Comparison of ENCODE assay signal across 31 cellular contexts in genomic region chr17:79147791-79148506, GRCh38.
DNase-seq lines count a peak whose midpoint lies in the region; ATAC-seq and TF ChIP-seq lines count a peak whose summit lies in the region.
"Had no signal": no experiment of that assay in that cellular context is flagged by ENCODE, and none has a peak within 500 bp of the region (broad histone marks: within the 10 kb centered on the region; RNA-seq: fewer than 3 reads in every experiment).

No MANE protein-coding gene starts in this region.

- H3K79me1 ChIP-seq in H9 (ENCODE audit: insufficient read depth, low read depth, low read length, poor library complexity, severe bottlenecking), result no peaks in the 10 kb centered on the region
- peaks cover 5% of the 10 kb centered on the region for H3K79me1 ChIP-seq in neuronal stem cell (ENCODE audit: low read depth, low read length)

- H3K4me2 ChIP-seq in BLaER1 (peak overlapping the region; percentile 34; the same call in 1 of the 2 replicates), H9 (ENCODE audit: insufficient read depth, insufficient read length, low read length) (no peak overlapping the region), neuronal stem cell (ENCODE audit: insufficient read depth, low read length, poor library complexity, severe bottlenecking) (no peak overlapping the region)
- H3K4me2 ChIP-seq: hepatocyte had no signal

- H2BK5ac ChIP-seq in H9 (ENCODE audit: insufficient read length, low read length) (no peak overlapping the region), neuronal stem cell (ENCODE audit: low read length) (no peak overlapping the region)

- ATAC-seq in left colon, result no peak
- ATAC-seq: activated naive CD4-positive, alpha-beta T cell treated with anti-CD3 and anti-CD28 coated beads, Interleukin-2, amount 50 U/mL, for 72 hours; CD8-positive, alpha-beta T cell; gastroesophageal sphincter; lower lobe of right lung; naive thymus-derived CD4-positive, alpha-beta T cell had no signal

- TF ChIP-seq CTCF in H9 (conservative IDR thresholded peaks at IDR 0.05), result peak; percentile 28; the same call in 1 of the 3 replicates

- H2AK5ac ChIP-seq in H9 (ENCODE audit: insufficient read length, low read length) (no peak overlapping the region), neuronal stem cell (ENCODE audit: low read depth, low read length) (no peak overlapping the region)

- H3K36me3 ChIP-seq in BLaER1 (no peaks in the 10 kb centered on the region), neuronal stem cell (replicated peaks in 1 of 2; ENCODE audit: control insufficient read depth in 2 of 2, insufficient read depth in 2 of 2, low read length in 2 of 2) (no peaks in the 10 kb centered on the region)
- H3K36me3 ChIP-seq: breast epithelium, gastroesophageal sphincter, lower lobe of right lung, MG63, tibial artery had no signal

- peaks cover 39% of the 10 kb centered on the region for H3K4me1 ChIP-seq in BLaER1
- no peaks in the 10 kb centered on the region for H3K4me1 ChIP-seq in H9 (ENCODE audit: insufficient read depth, low read length)
- H3K4me1 ChIP-seq in neuronal stem cell (ENCODE audit: control insufficient read depth in 2 of 2, insufficient read depth in 1 of 2, low read depth in 1 of 2, low read length in 2 of 2), result peaks cover 0 to 7% of the 10 kb centered on the region in 2 donors
- H3K4me1 ChIP-seq: breast epithelium, gastroesophageal sphincter, lower lobe of right lung, sigmoid colon, tibial artery had no signal

- H3K27me3 Mint-ChIP-seq in H9 (ENCODE audit: low read depth), result no peaks in the 10 kb centered on the region
- H3K27me3 Mint-ChIP-seq: progenitor cell of endocrine pancreas had no signal

- no peak overlapping the region for H2BK20ac ChIP-seq in H9 (ENCODE audit: low read depth, low read length, poor library complexity, severe bottlenecking)

- H3K4me3 Mint-ChIP-seq in H9, result no peak overlapping the region
- H3K4me3 Mint-ChIP-seq: CD8-positive, alpha-beta T cell; naive thymus-derived CD4-positive, alpha-beta T cell had no signal

- H3T11ph ChIP-seq in H9 (ENCODE audit: low read length), result no peak overlapping the region

- H3K4me1 Mint-ChIP-seq in H9, result peaks cover 11 to 24% of the 10 kb centered on the region in 2 experiments

- H3K18ac ChIP-seq in H9 (ENCODE audit: insufficient read length, low read depth, low read length) (no peak overlapping the region), neuronal stem cell (ENCODE audit: low read length) (peak overlapping the region; percentile 11)

- H2BK120ac ChIP-seq in H9 (ENCODE audit: low read depth, low read length, poor library complexity, severe bottlenecking) (no peak overlapping the region), neuronal stem cell (ENCODE audit: low read depth, low read length) (no peak overlapping the region)

- H4K5ac ChIP-seq in H9 (ENCODE audit: insufficient read length, low read depth, low read length), result no peak overlapping the region

- peaks cover 4% of the 10 kb centered on the region for H3K23me2 ChIP-seq in H9 (ENCODE audit: insufficient read length, low read depth, low read length, poor library complexity, severe bottlenecking)

- in situ Hi-C loops in SK-MEL-5 (cut with HindIII; ENCODE audit: low pct_unique_long_range_greater_than_20kb, low sequenced_read_pairs), result no loop called here

- H4K91ac ChIP-seq in H9 (ENCODE audit: insufficient read length, low read depth, low read length), result no peak overlapping the region
- H4K91ac ChIP-seq in neuronal stem cell (ENCODE audit: low read depth, low read length, poor library complexity), result no peak overlapping the region

- no peak overlapping the region for H3K27ac Mint-ChIP-seq in H9
- H3K27ac Mint-ChIP-seq: activated naive CD4-positive, alpha-beta T cell treated with anti-CD3 and anti-CD28 coated beads, Interleukin-2, amount 50 U/mL, for 72 hours; CD8-positive, alpha-beta T cell; naive thymus-derived CD4-positive, alpha-beta T cell; progenitor cell of endocrine pancreas had no signal

- intact Hi-C loops in left colon (cut with DNase I, micrococcal nuclease), result no loop called here

- H3K9me3 Mint-ChIP-seq in H9, result no peaks in the 10 kb centered on the region
- H3K9me3 Mint-ChIP-seq: activated naive CD4-positive, alpha-beta T cell treated with anti-CD3 and anti-CD28 coated beads, Interleukin-2, amount 50 U/mL, for 72 hours; CD8-positive, alpha-beta T cell; naive thymus-derived CD4-positive, alpha-beta T cell had no signal

- no CpG with 5 or more reads among the region's 17 CpGs for WGBS in H9 (ENCODE audit: extremely low coverage, insufficient read length, low lambda C conversion rate)
- no CpG with 5 or more reads among the region's 17 CpGs for WGBS in neuronal stem cell (ENCODE audit: extremely low coverage in 2 of 2, insufficient read length in 2 of 2, insufficient replicate concordance in 1 of 2), 2 donors

- H3K4me3 ChIP-seq in BLaER1 (no peak overlapping the region), neuronal stem cell (ENCODE audit: low read length in 2 of 2) (no peak overlapping the region)
- H3K4me3 ChIP-seq: breast epithelium, gastroesophageal sphincter, hepatocyte, lower lobe of right lung, MG63, sigmoid colon, tibial artery had no signal

- no peaks in the 10 kb centered on the region; a peak in 1 of 7 replicates for H3K36me3 Mint-ChIP-seq in H9 (ENCODE audit: insufficient read depth in 1 of 3, low read depth in 3 of 3)
- H3K36me3 Mint-ChIP-seq: activated naive CD4-positive, alpha-beta T cell treated with anti-CD3 and anti-CD28 coated beads, Interleukin-2, amount 50 U/mL, for 72 hours; CD8-positive, alpha-beta T cell; naive thymus-derived CD4-positive, alpha-beta T cell had no signal

- no peaks in the 10 kb centered on the region for H3K27me3 ChIP-seq in BLaER1
- H3K27me3 ChIP-seq in H9 (ENCODE audit: insufficient read depth, low read length), result no peaks in the 10 kb centered on the region
- peaks cover 0 to 28% (median 0%) of the 10 kb centered on the region in 3 experiments for H3K27me3 ChIP-seq in neuronal stem cell (ENCODE audit: control insufficient read depth in 3 of 3, insufficient read depth in 3 of 3, low read depth in 1 of 3, low read length in 3 of 3)
- H3K27me3 ChIP-seq: hepatocyte had no signal

- H3K14ac ChIP-seq in H9 (ENCODE audit: insufficient read depth, low read length), result no peak overlapping the region
- H3K14ac ChIP-seq in neuronal stem cell (ENCODE audit: low read length), result no peak overlapping the region

- H3K4ac ChIP-seq in H9 (ENCODE audit: low read depth, low read length) (no peak overlapping the region), neuronal stem cell (ENCODE audit: low read length) (peak overlapping the region; percentile 8)

- no peak overlapping the region for H2AFZ ChIP-seq in H9 (ENCODE audit: low read length)
- H2AFZ ChIP-seq in neuronal stem cell (ENCODE audit: low read length), result no peak overlapping the region
- H2AFZ ChIP-seq: hepatocyte had no signal

- H3K9ac ChIP-seq in BLaER1 (no peak overlapping the region), H9 (ENCODE audit: extremely low read depth, insufficient read length, low read length) (no peak overlapping the region), neuronal stem cell (ENCODE audit: low read depth, low read length, poor library complexity) (no peak overlapping the region)

- H3K9me3 ChIP-seq in BLaER1 (no peaks in the 10 kb centered on the region), H9 (ENCODE audit: control insufficient read depth, low read depth, low read length) (no peaks in the 10 kb centered on the region), neuronal stem cell (replicated peaks in 1 of 2; ENCODE audit: control insufficient read depth in 2 of 2, insufficient read depth in 1 of 2, low read depth in 1 of 2, low read length in 2 of 2) (peaks cover 0 to 3% of the 10 kb centered on the region in 2 donors)
- H3K9me3 ChIP-seq: breast epithelium, gastroesophageal sphincter, lower lobe of right lung, MG63, sigmoid colon, tibial artery had no signal

- H3K56ac ChIP-seq in H9 (ENCODE audit: insufficient read length, low read depth, low read length), result no peak overlapping the region

- H3K79me2 ChIP-seq in H9 (ENCODE audit: insufficient read depth, low read length), result no peaks in the 10 kb centered on the region
- H3K79me2 ChIP-seq: hepatocyte had no signal

- H3K27ac ChIP-seq in BLaER1 (no peak overlapping the region), H9 (ENCODE audit: insufficient read length, low read depth, low read length) (no peak overlapping the region), neuronal stem cell (replicated peaks; ENCODE audit: low read length) (no peak overlapping the region)
- H3K27ac ChIP-seq: breast epithelium, gastroesophageal sphincter, hepatocyte, lower lobe of right lung, sigmoid colon, tibial artery had no signal

- no peak overlapping the region for H3K23ac ChIP-seq in H9 (ENCODE audit: insufficient read length, low read depth, low read length)
- peak overlapping the region; percentile 65 for H3K23ac ChIP-seq in neuronal stem cell (ENCODE audit: low read depth, low read length, poor library complexity)

- H4K8ac ChIP-seq in H9 (replicated peaks; ENCODE audit: insufficient read length, low read depth, low read length) (no peak overlapping the region), neuronal stem cell (ENCODE audit: low read depth, low read length) (no peak overlapping the region)

- H2BK12ac ChIP-seq in H9 (ENCODE audit: insufficient read length, low read depth, low read length), result no peak overlapping the region
- H2BK12ac ChIP-seq in neuronal stem cell (ENCODE audit: low read length), result peak overlapping the region; percentile 31

- no peak for DNase-seq in H9
- peak; percentile 49 for DNase-seq in SK-MEL-5 (ENCODE audit: low read depth, low spot score)
- no peak for DNase-seq in neuronal stem cell (ENCODE audit: low spot score)
- no peak for DNase-seq in DMS53 (lab: John Stamatoyannopoulos, UW)
- DNase-seq in C1 segment of cervical spinal cord (lab: John Stamatoyannopoulos, UW), result no peak
- DNase-seq in left colon, result no peak
- DNase-seq: activated CD4-positive, alpha-beta T cell treated with anti-CD3 and anti-CD28 coated beads, Interleukin-2, amount 50 U/mL, for 1 hour; activated effector memory CD4-positive, alpha-beta T cell treated with Interleukin-2 at 50 U/mL for 16 hours; activated T-cell treated with anti-CD3 and anti-CD28 coated beads, Interleukin-2, amount 50 U/mL, for 1 hour; amygdala; CD8-positive, alpha-beta T cell; DMS 273 treated with DMSO at 0.1 percent for 48 hours; kidney glomerular epithelial cell; lower lobe of right lung; MG63; naive thymus-derived CD4-positive, alpha-beta T cell; NCI-H1417; NCI-H2081; NCI-H226; nucleus accumbens; sigmoid colon; stimulated activated CD4-positive, alpha-beta T cell treated with anti-CD3 and anti-CD28 coated beads, Interleukin-4, amount 100 ng/mL, for 24 hours; SW 1271; T-helper 9 cell; tibial artery had no signal

- H4K20me1 ChIP-seq in BLaER1 (no peaks in the 10 kb centered on the region), H9 (ENCODE audit: control insufficient read depth, insufficient read depth, insufficient read length) (no peaks in the 10 kb centered on the region)

- H2BK15ac ChIP-seq in H9 (ENCODE audit: low read depth, low read length) (no peak overlapping the region), neuronal stem cell (ENCODE audit: low read length) (no peak overlapping the region)
